In the genomic region with DNA sequence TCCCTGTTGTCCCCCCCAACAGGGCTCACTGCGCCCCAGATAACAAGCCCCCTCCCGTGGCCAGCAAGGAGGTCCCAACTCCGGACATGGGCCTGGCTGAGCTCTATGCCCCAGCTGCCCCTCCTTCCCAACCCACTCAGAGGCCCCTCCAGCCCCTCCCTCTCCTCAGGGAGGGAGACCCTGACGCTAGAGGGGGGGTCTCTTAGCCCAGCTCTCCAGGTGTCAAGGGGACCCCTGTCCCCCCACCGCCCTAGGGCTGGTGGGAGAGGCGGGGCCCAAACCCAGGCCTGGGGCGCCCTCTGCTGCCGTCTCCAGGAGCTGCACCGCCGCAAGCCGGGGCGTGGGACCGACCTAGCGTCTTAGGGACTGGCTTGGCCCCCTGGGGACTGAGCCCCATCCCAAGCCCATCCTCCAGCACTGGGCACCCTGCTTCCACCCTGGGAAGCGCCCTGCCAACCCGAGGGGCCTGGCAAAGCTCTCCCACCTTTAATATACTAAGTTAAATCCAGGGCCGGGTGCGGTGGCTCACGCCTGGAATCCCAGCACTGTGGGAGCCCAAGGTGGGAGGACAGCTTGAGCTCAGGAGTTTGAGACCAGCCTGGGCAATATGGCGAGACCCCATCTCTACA, we compare ENCODE assay signal across 1 cellular context.
TF ChIP-seq lines count a peak whose summit lies in the region.

No MANE protein-coding gene starts in this region.

TF ChIP-seq in H1, 55 proteins besides CTCF, POLR2A, EP300 and RAD21:
- no peak for TF ChIP-seq RNF2 (IDR thresholded peaks at IDR 0.05; ENCODE audit: borderline replicate concordance, low read depth, low read length, missing control alignments, poor library complexity, severe bottlenecking)
- 0 out of 2 replicates have a peak, but pooled peaks have one; percentile 9 for TF ChIP-seq YY1 (IDR thresholded peaks at IDR 0.05; ENCODE audit: low read depth, low read length)
- no peak for TF ChIP-seq RBBP5 (IDR thresholded peaks at IDR 0.05; ENCODE audit: borderline replicate concordance, low read depth, low read length)
- no peak for TF ChIP-seq HDAC2 (IDR thresholded peaks at IDR 0.05; ENCODE audit: borderline replicate concordance in 1 of 2, low read depth in 2 of 2, low read length in 2 of 2)
- TF ChIP-seq, protein P1, sequence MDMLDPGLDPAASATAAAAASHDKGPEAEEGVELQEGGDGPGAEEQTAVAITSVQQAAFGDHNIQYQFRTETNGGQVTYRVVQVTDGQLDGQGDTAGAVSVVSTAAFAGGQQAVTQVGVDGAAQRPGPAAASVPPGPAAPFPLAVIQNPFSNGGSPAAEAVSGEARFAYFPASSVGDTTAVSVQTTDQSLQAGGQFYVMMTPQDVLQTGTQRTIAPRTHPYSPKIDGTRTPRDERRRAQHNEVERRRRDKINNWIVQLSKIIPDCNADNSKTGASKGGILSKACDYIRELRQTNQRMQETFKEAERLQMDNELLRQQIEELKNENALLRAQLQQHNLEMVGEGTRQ (IDR thresholded peaks at IDR 0.05; ENCODE audit: low read length): no peak
- TF ChIP-seq GABPA (IDR thresholded peaks at IDR 0.05; ENCODE audit: borderline replicate concordance, insufficient read depth, low read length): no peak
- TF ChIP-seq, protein P2, sequence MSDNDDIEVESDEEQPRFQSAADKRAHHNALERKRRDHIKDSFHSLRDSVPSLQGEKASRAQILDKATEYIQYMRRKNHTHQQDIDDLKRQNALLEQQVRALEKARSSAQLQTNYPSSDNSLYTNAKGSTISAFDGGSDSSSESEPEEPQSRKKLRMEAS (IDR thresholded peaks at IDR 0.05): peak; percentile 29; the same call in 1 of the 2 replicates
- TF ChIP-seq RXRA (IDR thresholded peaks at IDR 0.05; ENCODE audit: insufficient read depth, low read depth, low read length): no peak
- no peak for TF ChIP-seq KDM5A (IDR thresholded peaks at IDR 0.05; ENCODE audit: low read length)
- TF ChIP-seq EGR1 (IDR thresholded peaks at IDR 0.05; ENCODE audit: borderline replicate concordance, low read depth, low read length): no peak
- TF ChIP-seq CREB1 (IDR thresholded peaks at IDR 0.05): no peak
